In the genomic region with DNA sequence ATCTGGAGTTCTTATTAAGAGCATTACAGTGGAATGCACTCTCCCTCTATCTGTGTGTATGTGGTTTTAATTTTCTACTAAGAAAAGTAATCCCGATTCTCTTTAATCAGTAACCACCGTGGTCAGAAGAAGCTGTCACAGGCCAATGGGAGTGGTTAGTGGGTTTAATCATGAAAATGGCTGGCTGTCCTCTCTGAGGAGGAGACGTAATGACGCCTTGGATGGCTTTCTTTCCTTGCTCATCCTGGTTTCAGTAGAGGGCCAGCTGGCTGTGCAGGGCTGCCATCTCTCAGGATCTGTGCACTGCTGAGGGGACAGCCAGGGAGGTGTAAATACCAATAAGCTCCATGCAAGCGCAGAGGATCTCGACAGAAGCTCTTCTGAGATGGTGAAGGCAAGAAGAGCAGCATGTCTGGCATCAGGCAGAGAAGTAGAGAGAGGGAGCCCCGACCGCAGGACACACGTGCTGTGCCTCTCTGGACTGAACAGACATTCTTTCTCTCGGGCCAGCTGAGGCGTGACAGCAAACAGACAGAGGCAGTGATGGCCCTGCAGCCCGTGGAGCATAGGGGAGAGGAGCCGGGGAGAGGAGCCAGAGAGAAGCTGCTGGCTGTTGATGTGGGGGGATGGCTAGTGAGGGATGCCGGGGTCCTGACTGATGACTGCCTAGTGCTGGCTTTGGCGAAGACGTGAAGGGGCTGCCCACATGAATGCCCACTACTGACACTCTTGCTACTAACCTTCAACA, we compare ENCODE assay signal across 18 cellular contexts.
A peak's percentile ranks its signal among the peaks of the same experiment; 100 is the strongest.
DNase-seq lines count a peak whose midpoint lies in the region; ATAC-seq and TF ChIP-seq lines count a peak whose summit lies in the region.
"Had no signal": no experiment of that assay in that cellular context is flagged by ENCODE, and none has a peak within 500 bp of the region (broad histone marks: within the 10 kb centered on the region; RNA-seq: fewer than 3 reads in every experiment).

No MANE protein-coding gene starts in this region.

- no peak for ATAC-seq in GM21528 (IDR thresholded peaks at IDR 0.05; ENCODE audit: low FRiP score, unreplicated experiment)
- no peak for ATAC-seq in naive thymus-derived CD8-positive, alpha-beta T cell
- ATAC-seq: GM12878, sciatic nerve, WTC11 had no signal

- DNase-seq in ACHN, result peak; percentile 82
- DNase-seq in NCI-H2029 (lab: John Stamatoyannopoulos, UW), result peak; percentile 35
- DNase-seq in caudate nucleus (lab: John Stamatoyannopoulos, UW), result peak in 49 of 61 donors; percentile 11 to 79 (median 47)
- DNase-seq in left kidney (ENCODE audit: low read depth, low spot score), result peak; percentile 82
- no peak for DNase-seq in progenitor cell of endocrine pancreas (ENCODE audit: low spot score, unreplicated experiment)
- DNase-seq in H4 (ENCODE audit: low spot score), result no peak
- no peak for DNase-seq in naive thymus-derived CD8-positive, alpha-beta T cell
- DNase-seq: foreskin melanocyte, H9, NCI-H1930, SHP77 had no signal

- H3K4me1 Mint-ChIP-seq in progenitor cell of endocrine pancreas (ENCODE audit: low read depth), result peaks cover 9% of the 10 kb centered on the region
- no peaks in the 10 kb centered on the region for H3K4me1 Mint-ChIP-seq in naive thymus-derived CD8-positive, alpha-beta T cell
- H3K4me1 Mint-ChIP-seq: memory B cell had no signal

- H3K9me3 Mint-ChIP-seq in progenitor cell of endocrine pancreas (ENCODE audit: low read depth), result no peaks in the 10 kb centered on the region
- no peaks in the 10 kb centered on the region for H3K9me3 Mint-ChIP-seq in naive thymus-derived CD8-positive, alpha-beta T cell
- H3K9me3 Mint-ChIP-seq: H9; memory B cell; T-helper 1 cell treated with Interleukin-12 subunit alpha and Interleukin-12 subunit beta and Interleukin-4 antibody, amounts not matched to agents 30 μg/mL and 1 μg/mL, for 36 hours; WTC11 had no signal

- no peak overlapping the region for H3K27ac Mint-ChIP-seq in progenitor cell of endocrine pancreas
- H3K27ac Mint-ChIP-seq in naive thymus-derived CD8-positive, alpha-beta T cell, result no peak overlapping the region
- H3K27ac Mint-ChIP-seq: H9; memory B cell; T-helper 1 cell treated with Interleukin-12 subunit alpha and Interleukin-12 subunit beta and Interleukin-4 antibody, amounts not matched to agents 30 μg/mL and 1 μg/mL, for 36 hours; WTC11 had no signal

- no peak overlapping the region for H3K4me3 Mint-ChIP-seq in progenitor cell of endocrine pancreas (ENCODE audit: low read depth)
- H3K4me3 Mint-ChIP-seq in naive thymus-derived CD8-positive, alpha-beta T cell, result no peak overlapping the region
- H3K4me3 Mint-ChIP-seq: H9; memory B cell; T-helper 1 cell treated with Interleukin-12 subunit alpha and Interleukin-12 subunit beta and Interleukin-4 antibody, amounts not matched to agents 30 μg/mL and 1 μg/mL, for 36 hours; WTC11 had no signal

- POLR2A ChIA-PET in naive thymus-derived CD8-positive, alpha-beta T cell (lab: Charles Lee), result no interaction called here

- H3K27me3 Mint-ChIP-seq in progenitor cell of endocrine pancreas, result peaks cover 15% of the 10 kb centered on the region
- H3K27me3 Mint-ChIP-seq in naive thymus-derived CD8-positive, alpha-beta T cell, result peaks cover 0 to 15% (median 1%) of the 10 kb centered on the region in 5 donors

- TF ChIP-seq CTCF in progenitor cell of endocrine pancreas (IDR thresholded peaks at IDR 0.05; ENCODE audit: unreplicated experiment), result no peak

- no peaks in the 10 kb centered on the region for H3K36me3 Mint-ChIP-seq in progenitor cell of endocrine pancreas (ENCODE audit: insufficient read depth)
- H3K36me3 Mint-ChIP-seq in naive thymus-derived CD8-positive, alpha-beta T cell, result no peaks in the 10 kb centered on the region
- H3K36me3 Mint-ChIP-seq: memory B cell, WTC11 had no signal

- in situ Hi-C loops in ACHN (cut with HindIII; ENCODE audit: low pct_ligation_motif_present, low pct_unique_long_range_greater_than_20kb, low sequenced_read_pairs), result no loop called here

- H3K27ac ChIP-seq in caudate nucleus (ENCODE audit: low read depth, low read length), result peak overlapping the region; percentile 27
- H3K27ac ChIP-seq: adrenal gland had no signal

Comparison
In these comparisons a context has a peak if more than half of its experiments do, and no peak if none do; other contexts are left out.
1. DNase-seq: peak in ACHN (single experiment), NCI-H2029 (single experiment), caudate nucleus (49 of 61) and left kidney (single experiment); none in progenitor cell of endocrine pancreas (single experiment), H4 (single experiment) and naive thymus-derived CD8-positive, alpha-beta T cell (0 of 10).